2 cellular contexts compared by ENCODE assay signal in genomic region chr14:51093371-51094281, GRCh38.
A peak's percentile ranks its signal among the peaks of the same experiment; 100 is the strongest.
TF ChIP-seq lines count a peak whose summit lies in the region.

No MANE protein-coding gene starts in this region.

TF ChIP-seq in SK-N-SH, 30 proteins besides CTCF, POLR2A, EP300 and RAD21 (continued from another document):
- TF ChIP-seq USF1 (IDR thresholded peaks at IDR 0.05; ENCODE audit: borderline replicate concordance, low read depth) = no peak
- TF ChIP-seq SMC3 (IDR thresholded peaks at IDR 0.05; ENCODE audit: low read depth, low read length) = peak; percentile 34

TF ChIP-seq in HepG2, 621 proteins besides CTCF, POLR2A, EP300 and RAD21:
- TF ChIP-seq ZBTB33 (CRISPR knock-in tag; IDR thresholded peaks at IDR 0.05) = peak; percentile 38; the same call in 1 of the 2 replicates
- TF ChIP-seq ZHX1 (CRISPR knock-in tag; IDR thresholded peaks at IDR 0.05; ENCODE audit: low read depth) = no peak
